Comparison of ENCODE assay signal across 1 cellular context in genomic region chr17:65417406-65418221, GRCh38.
A peak's percentile ranks its signal among the peaks of the same experiment; 100 is the strongest.
TF ChIP-seq lines count a peak whose summit lies in the region.

No MANE protein-coding gene starts in this region.

TF ChIP-seq in HepG2, 621 proteins besides CTCF, POLR2A, EP300 and RAD21 (continued from another document):
- TF ChIP-seq ZBTB40 (IDR thresholded peaks at IDR 0.05) (peak; percentile 53), ZBTB40 (CRISPR knock-in tag; IDR thresholded peaks at IDR 0.05) (peak; percentile 95)
